Comparison of ENCODE assay signal across 14 cellular contexts in genomic region chr21:33292724-33293123, GRCh38. TPM values are rescaled to one million over a fixed set of nuclear protein-coding genes. Genes with fewer than 3 reads are reported as not detected.
DNase-seq lines count a peak whose midpoint lies in the region; ATAC-seq and TF ChIP-seq lines count a peak whose summit lies in the region.
"Had no signal": no experiment of that assay in that cellular context is flagged by ENCODE, and none has a peak within 500 bp of the region (broad histone marks: within the 10 kb centered on the region; RNA-seq: fewer than 3 reads in every experiment).

No MANE protein-coding gene starts in this region.

- H3K9me3 ChIP-seq in left ventricle myocardium inferior (replicated peaks) (no peaks in the 10 kb centered on the region), neural progenitor cell (ENCODE audit: low read depth) (no peaks in the 10 kb centered on the region), Karpas-422 (ENCODE audit: low read length) (no peaks in the 10 kb centered on the region)
- H3K9me3 ChIP-seq: A549 had no signal

- H3K4me3 Mint-ChIP-seq in neural progenitor cell, result no peak overlapping the region

- H3K27me3 ChIP-seq in left ventricle myocardium inferior (ENCODE audit: low read depth), result no peaks in the 10 kb centered on the region
- no peaks in the 10 kb centered on the region for H3K27me3 ChIP-seq in neural progenitor cell
- no peaks in the 10 kb centered on the region for H3K27me3 ChIP-seq in Karpas-422 (ENCODE audit: low read length)

- H3K79me2 ChIP-seq in neural progenitor cell (ENCODE audit: low read depth), result no peaks in the 10 kb centered on the region
- H3K79me2 ChIP-seq in Karpas-422 (ENCODE audit: low read length), result no peaks in the 10 kb centered on the region

- no peaks in the 10 kb centered on the region for H3K9me3 Mint-ChIP-seq in neural progenitor cell
- H3K9me3 Mint-ChIP-seq: CD8-positive, alpha-beta memory T cell had no signal

- peaks cover 4% of the 10 kb centered on the region for H3K36me3 Mint-ChIP-seq in neural progenitor cell

- no peaks in the 10 kb centered on the region for H3K4me1 Mint-ChIP-seq in neural progenitor cell

- no peak for DNase-seq in left ventricle myocardium inferior
- DNase-seq in left cardiac atrium, result no peak
- no peak for DNase-seq in neural progenitor cell (ENCODE audit: low spot score)
- DNase-seq in NCI-H2029 treated with DMSO at 0.1 percent for 48 hours (lab: John Stamatoyannopoulos, UW), result no peak
- no peak for DNase-seq in Karpas-422
- DNase-seq: CD8-positive, alpha-beta memory T cell; DMS 273 treated with DMSO at 0.1 percent for 48 hours; NCI-H187 treated with DMSO at 0.1 percent for 48 hours; NCI-H2171 treated with DMSO at 0.1 percent for 48 hours; NCI-H82 had no signal

- no peak overlapping the region for H3K9ac ChIP-seq in neural progenitor cell
- no peak overlapping the region for H3K9ac ChIP-seq in Karpas-422 (ENCODE audit: low read length)

- H3K9me2 ChIP-seq in Karpas-422 (replicated peaks; ENCODE audit: insufficient read depth, low read length), result no peaks in the 10 kb centered on the region

- H4K20me1 ChIP-seq in neural progenitor cell (ENCODE audit: low read depth) (no peaks in the 10 kb centered on the region), Karpas-422 (ENCODE audit: insufficient read depth, low read depth, low read length) (no peaks in the 10 kb centered on the region)

- peaks cover 36% of the 10 kb centered on the region for H3K36me3 ChIP-seq in left ventricle myocardium inferior
- H3K36me3 ChIP-seq in neural progenitor cell, result no peaks in the 10 kb centered on the region
- 0 out of 2 replicates have a peak, but pooled peaks cover 4% of the 10 kb centered on the region for H3K36me3 ChIP-seq in Karpas-422 (ENCODE audit: insufficient read depth, low read length)

- H2AFZ ChIP-seq in neural progenitor cell (replicated peaks) (no peak overlapping the region), Karpas-422 (ENCODE audit: low read length) (no peak overlapping the region)

- H3K27me3 Mint-ChIP-seq in neural progenitor cell (ENCODE audit: insufficient read depth, low read depth), result peaks cover 10% of the 10 kb centered on the region
- H3K27me3 Mint-ChIP-seq: CD8-positive, alpha-beta memory T cell had no signal

- H3K27ac Mint-ChIP-seq in neural progenitor cell, result peak overlapping the region; percentile 67

- H3K4me3 ChIP-seq in left ventricle myocardium inferior (no peak overlapping the region), neural progenitor cell (no peak overlapping the region), Karpas-422 (ENCODE audit: low read length) (no peak overlapping the region)
- H3K4me3 ChIP-seq: A549 had no signal

- H3K4me2 ChIP-seq in neural progenitor cell, result no peak overlapping the region
- no peak overlapping the region for H3K4me2 ChIP-seq in Karpas-422 (ENCODE audit: low read depth, low read length, poor library complexity, severe bottlenecking)
- H3K4me2 ChIP-seq: A549 had no signal

- no peaks in the 10 kb centered on the region for H3F3A ChIP-seq in neural progenitor cell (ENCODE audit: low read depth)

- H3K4me1 ChIP-seq in left ventricle myocardium inferior, result peaks cover 36% of the 10 kb centered on the region
- no peaks in the 10 kb centered on the region for H3K4me1 ChIP-seq in neural progenitor cell
- peaks cover 4% of the 10 kb centered on the region for H3K4me1 ChIP-seq in Karpas-422 (ENCODE audit: low read length)

- intact Hi-C loops in left ventricle myocardium inferior (cut with micrococcal nuclease), result no loop called here
- intact Hi-C loops in left cardiac atrium (cut with DNase I), result no loop called here

- no peak for TF ChIP-seq CTCF in left ventricle myocardium inferior (IDR thresholded peaks at IDR 0.05; ENCODE audit: borderline replicate concordance)
- no peak for TF ChIP-seq CTCF in VCaP (conservative IDR thresholded peaks at IDR 0.05)
- TF ChIP-seq CTCF in neural progenitor cell (IDR thresholded peaks at IDR 0.05), result no peak

- H3K27ac ChIP-seq in left ventricle myocardium inferior (replicated peaks) (peak overlapping the region; percentile 11), VCaP (peak overlapping the region; percentile 53), neural progenitor cell (no peak overlapping the region), Karpas-422 (ENCODE audit: low read length) (no peak overlapping the region)
- H3K27ac ChIP-seq: A549 had no signal

- ATAC-seq in left cardiac atrium (no peak), HG03442 (IDR thresholded peaks at IDR 0.05; ENCODE audit: unreplicated experiment) (no peak)
- ATAC-seq: A549, HepG2 had no signal

RNA-seq across cellular contexts. Expression of gene IL10RB, which starts 26.6 kb away (rescaled TPM):
- total RNA-seq in left ventricle myocardium inferior (6.8 TPM), left cardiac atrium (10 to 100 TPM; 14.9 to 16.7 TPM), neural progenitor cell (ENCODE audit: low replicate concordance) (3.1 and 5.6 TPM in 2 replicates)
- 48.8 and 67.0 TPM in 2 replicates for total RNA-seq in Karpas-422 (2014; rRNA removed; shearing (Covaris generic); ENCODE audit: low replicate concordance)

RNA-seq across cellular contexts. Expression of gene IFNAR1, which starts 32.0 kb away (rescaled TPM):
- 24.4 TPM for total RNA-seq in left ventricle myocardium inferior
- total RNA-seq in left cardiac atrium, result 10 to 100 TPM; 30.7 to 33.1 TPM
- total RNA-seq in neural progenitor cell (ENCODE audit: low replicate concordance), result 6.0 and 9.5 TPM in 2 replicates
- 6.8 and 10.5 TPM in 2 replicates for total RNA-seq in Karpas-422 (2014; rRNA removed; shearing (Covaris generic); ENCODE audit: low replicate concordance)

Comparison
In these comparisons a context has a peak if more than half of its experiments do, and no peak if none do; other contexts are left out.
1. H3K27ac ChIP-seq: peak in left ventricle myocardium inferior (single experiment) and VCaP (single experiment); none in neural progenitor cell (single experiment) and Karpas-422 (single experiment).